Comparison of ENCODE assay signal across 22 cellular contexts in the genomic region with DNA sequence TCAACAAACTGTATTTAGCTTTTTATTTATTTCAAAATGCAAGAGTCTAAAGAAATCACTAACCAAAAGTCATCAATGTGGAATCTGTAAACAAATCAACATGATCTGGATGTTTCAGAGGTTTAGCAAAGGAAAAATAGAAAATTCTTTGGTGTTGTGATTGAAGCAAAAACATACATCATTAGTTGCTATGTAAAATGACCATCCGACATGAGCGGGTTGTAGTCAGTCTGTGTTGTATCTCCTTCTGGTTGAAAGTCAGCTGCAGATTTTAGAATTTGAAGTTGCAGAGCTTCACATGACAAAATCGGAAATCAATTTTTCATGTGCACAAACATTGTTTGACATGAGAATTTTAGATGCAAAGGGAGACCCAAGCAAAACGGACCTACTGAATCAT.
A peak's percentile ranks its signal among the peaks of the same experiment; 100 is the strongest.
DNase-seq lines count a peak whose midpoint lies in the region; ATAC-seq, FAIRE-seq and TF ChIP-seq lines count a peak whose summit lies in the region.
"Had no signal": no experiment of that assay in that cellular context is flagged by ENCODE, and none has a peak within 500 bp of the region (broad histone marks: within the 10 kb centered on the region; RNA-seq: fewer than 3 reads in every experiment).

No MANE protein-coding gene starts in this region.

- WGBS in SK-N-SH (ENCODE audit: low lambda C conversion rate) = 94% methylated on average over 4 of the region's 4 CpGs
- WGBS in mesendoderm (ENCODE audit: extremely low coverage, insufficient coverage, low lambda C conversion rate) = no CpG with 5 or more reads among the region's 4 CpGs

- peak overlapping the region; percentile 98 for H2BK15ac ChIP-seq in mesendoderm (replicated peaks; ENCODE audit: low read depth)

- DNase-seq in SK-N-SH (no peak), D721Med (ENCODE audit: insufficient read length, low spot score) (no peak), mesendoderm (no peak), activated gamma-delta T cell treated with Interleukin-2 at 50 U/mL for 16 hours (no peak)
- DNase-seq in effector CD4-positive, alpha-beta T cell = no peak
- DNase-seq: 8988T; C1 segment of cervical spinal cord; Calu3; CD4-positive, alpha-beta memory T cell; COR-L47; DMS79; EL; GDM1; GOT3; HFFc6 had no signal

- H3K36me3 ChIP-seq in SK-N-SH (replicated peaks in 1 of 2; ENCODE audit: control insufficient read depth in 1 of 2, insufficient read depth in 2 of 2, low read length in 1 of 2) (peaks cover 12 to 27% of the 10 kb centered on the region in 2 experiments), mesendoderm (ENCODE audit: control insufficient read depth, insufficient read depth, low read length) (no peaks in the 10 kb centered on the region)
- H3K36me3 ChIP-seq: HAP-1 had no signal

- no peak overlapping the region for H3K18ac ChIP-seq in mesendoderm (ENCODE audit: low read length)

- ATAC-seq in SK-N-SH treated with all-trans-retinoic acid at 6 μM for 48 hours = no peak
- ATAC-seq in GM21447 (IDR thresholded peaks at IDR 0.05; ENCODE audit: unreplicated experiment) = no peak
- ATAC-seq: GM12878 had no signal

- POLR2A ChIA-PET in SK-N-SH (lab: Yijun Ruan, JAX) = no interaction called here

- no peak overlapping the region for H4K5ac ChIP-seq in mesendoderm (ENCODE audit: low read length)

- no peaks in the 10 kb centered on the region for H3K27me3 ChIP-seq in SK-N-SH (ENCODE audit: insufficient read depth)
- H3K27me3 ChIP-seq in mesendoderm (ENCODE audit: insufficient read depth, low read length, poor library complexity) = no peaks in the 10 kb centered on the region

- H2AK5ac ChIP-seq in mesendoderm (ENCODE audit: low read length) = no peak overlapping the region

- H3K4ac ChIP-seq in mesendoderm (ENCODE audit: low read depth, low read length) = no peak overlapping the region

- TF ChIP-seq RAD21 in SK-N-SH (IDR thresholded peaks at IDR 0.05; ENCODE audit: low read length) = no peak

- H3K9me3 ChIP-seq in SK-N-SH = no peaks in the 10 kb centered on the region
- H3K9me3 ChIP-seq: HAP-1 had no signal

- H3K9me2 ChIP-seq in SK-N-SH = no peaks in the 10 kb centered on the region

- H4K20me1 ChIP-seq in SK-N-SH (ENCODE audit: insufficient read depth) = no peaks in the 10 kb centered on the region

- no peak overlapping the region for H3K4me2 ChIP-seq in SK-N-SH
- H3K4me2 ChIP-seq in mesendoderm (ENCODE audit: low read length) = no peak overlapping the region

- TF ChIP-seq CTCF in SK-N-SH (IDR thresholded peaks at IDR 0.05) (no peak), D721Med (IDR thresholded peaks at IDR 0.05; ENCODE audit: insufficient read depth, missing control alignments) (no peak), VCaP (conservative IDR thresholded peaks at IDR 0.05) (no peak)

- H3K4me1 ChIP-seq in SK-N-SH (ENCODE audit: control insufficient read depth in 1 of 2, insufficient read depth in 2 of 2, low read depth in 1 of 2, low read length in 1 of 2) = no peaks in the 10 kb centered on the region
- H3K4me1 ChIP-seq in mesendoderm (ENCODE audit: control insufficient read depth, low read depth, low read length) = peaks cover 7% of the 10 kb centered on the region

- no peak overlapping the region for H2BK120ac ChIP-seq in mesendoderm (ENCODE audit: low read depth, low read length)

- peak; percentile 35 for FAIRE-seq in D721Med (lab: Jason Lieb, UNC)
- FAIRE-seq: GM12878, GM19239, H54 had no signal

- H4K8ac ChIP-seq in mesendoderm (ENCODE audit: low read depth, low read length) = no peak overlapping the region

- H3F3A ChIP-seq in SK-N-SH (replicated peaks; ENCODE audit: insufficient read depth) = peaks cover 3% of the 10 kb centered on the region

- H3K9ac ChIP-seq in SK-N-SH = no peak overlapping the region
- no peak overlapping the region for H3K9ac ChIP-seq in mesendoderm (ENCODE audit: low read length)

- CTCF ChIA-PET in SK-N-SH (lab: Yijun Ruan, JAX) = interaction anchor here (0.7 kb wide), 1 partner anchor 19 kb away, joined by 3 read pairs; no protein-coding TSS in a partner anchor

- no peak overlapping the region for H3K4me3 ChIP-seq in SK-N-SH (ENCODE audit: low read depth in 2 of 2, low read length in 1 of 2)
- H3K4me3 ChIP-seq in mesendoderm (ENCODE audit: low read length) = no peak overlapping the region
- H3K4me3 ChIP-seq: GM12878, HAP-1 had no signal

- H3K79me2 ChIP-seq in SK-N-SH (ENCODE audit: insufficient read depth) = peaks cover 28% of the 10 kb centered on the region
- no peaks in the 10 kb centered on the region for H3K79me2 ChIP-seq in mesendoderm (ENCODE audit: control insufficient read depth, insufficient read depth, low read length)

- no peak overlapping the region for H3K56ac ChIP-seq in mesendoderm (ENCODE audit: low read length)

- no peak overlapping the region for H2AFZ ChIP-seq in SK-N-SH (ENCODE audit: low read depth)

- no peak for TF ChIP-seq EP300 in SK-N-SH (IDR thresholded peaks at IDR 0.05; ENCODE audit: borderline replicate concordance in 1 of 2, low read depth in 1 of 2, low read length in 1 of 2)

- no peak overlapping the region for H3K27ac ChIP-seq in SK-N-SH (ENCODE audit: low read depth in 2 of 2, low read length in 1 of 2)
- H3K27ac ChIP-seq in VCaP = peak overlapping the region; percentile 43; the same call in 1 of the 2 replicates
- no peak overlapping the region for H3K27ac ChIP-seq in mesendoderm (ENCODE audit: low read depth, low read length)

- no peak overlapping the region for H3K23ac ChIP-seq in mesendoderm (ENCODE audit: low read length)

- H2BK5ac ChIP-seq in mesendoderm (ENCODE audit: low read length) = no peak overlapping the region

- peaks cover 2% of the 10 kb centered on the region for H3K79me1 ChIP-seq in mesendoderm (ENCODE audit: low read length)

TF ChIP-seq in SK-N-SH, 30 proteins besides CTCF, POLR2A, EP300 and RAD21:
- TF ChIP-seq TCF12 (IDR thresholded peaks at IDR 0.05) (no peak), CHD2 (IDR thresholded peaks at IDR 0.05; ENCODE audit: low read length, partially characterized antibody) (no peak), RFX5 (IDR thresholded peaks at IDR 0.05; ENCODE audit: low read length) (peak; percentile 28; the same call in 1 of the 2 replicates)

TF ChIP-seq in SK-N-SH treated with all-trans-retinoic acid at 6 μM for 48 hours, 23 proteins besides CTCF, POLR2A, EP300 and RAD21 (continues in another document):
- TF ChIP-seq OSR1 (CRISPR knock-in tag; IDR thresholded peaks at IDR 0.05) (no peak), PPARA (CRISPR knock-in tag; IDR thresholded peaks at IDR 0.05; ENCODE audit: borderline replicate concordance) (no peak), ARNTL (CRISPR knock-in tag; IDR thresholded peaks at IDR 0.05; ENCODE audit: borderline replicate concordance, low read depth) (no peak), SNAI2 (CRISPR knock-in tag; IDR thresholded peaks at IDR 0.05) (no peak), ZC3H10 (CRISPR knock-in tag; IDR thresholded peaks at IDR 0.05) (no peak), POU6F1 (CRISPR knock-in tag; IDR thresholded peaks at IDR 0.05; ENCODE audit: borderline replicate concordance, low read depth) (no peak), ESRRG (CRISPR knock-in tag; IDR thresholded peaks at IDR 0.05) (no peak), BACH2 (CRISPR knock-in tag; IDR thresholded peaks at IDR 0.05; ENCODE audit: borderline replicate concordance) (no peak), RARB (CRISPR knock-in tag; IDR thresholded peaks at IDR 0.05) (no peak), TCF4 (CRISPR knock-in tag; IDR thresholded peaks at IDR 0.05; ENCODE audit: borderline replicate concordance) (no peak), ZNF8 (CRISPR knock-in tag; IDR thresholded peaks at IDR 0.05) (no peak), ZNF70 (CRISPR knock-in tag; IDR thresholded peaks at IDR 0.05) (no peak), TOX (CRISPR knock-in tag; IDR thresholded peaks at IDR 0.05; ENCODE audit: borderline replicate concordance) (no peak), CSDC2 (CRISPR knock-in tag; IDR thresholded peaks at IDR 0.05) (no peak)
- TF ChIP-seq, protein P1, sequence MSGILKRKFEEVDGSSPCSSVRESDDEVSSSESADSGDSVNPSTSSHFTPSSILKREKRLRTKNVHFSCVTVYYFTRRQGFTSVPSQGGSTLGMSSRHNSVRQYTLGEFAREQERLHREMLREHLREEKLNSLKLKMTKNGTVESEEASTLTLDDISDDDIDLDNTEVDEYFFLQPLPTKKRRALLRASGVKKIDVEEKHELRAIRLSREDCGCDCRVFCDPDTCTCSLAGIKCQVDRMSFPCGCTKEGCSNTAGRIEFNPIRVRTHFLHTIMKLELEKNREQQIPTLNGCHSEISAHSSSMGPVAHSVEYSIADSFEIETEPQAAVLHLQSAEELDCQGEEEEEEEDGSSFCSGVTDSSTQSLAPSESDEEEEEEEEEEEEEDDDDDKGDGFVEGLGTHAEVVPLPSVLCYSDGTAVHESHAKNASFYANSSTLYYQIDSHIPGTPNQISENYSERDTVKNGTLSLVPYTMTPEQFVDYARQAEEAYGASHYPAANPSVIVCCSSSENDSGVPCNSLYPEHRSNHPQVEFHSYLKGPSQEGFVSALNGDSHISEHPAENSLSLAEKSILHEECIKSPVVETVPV (CRISPR knock-in tag; IDR thresholded peaks at IDR 0.05) = no peak
